Comparison of ENCODE assay signal across 7 cellular contexts in genomic region chr1:107091418-107091817, GRCh38. TPM values are rescaled to one million over a fixed set of nuclear protein-coding genes. Genes with fewer than 3 reads are reported as not detected.
"Had no signal": no experiment of that assay in that cellular context is flagged by ENCODE, and none has a peak within 500 bp of the region (broad histone marks: within the 10 kb centered on the region; RNA-seq: fewer than 3 reads in every experiment).

No MANE protein-coding gene starts in this region.

- H3K9ac ChIP-seq: KMS-11 had no signal

- FAIRE-seq: HTR-8/SVneo had no signal

- H3K4me2 ChIP-seq: KMS-11 had no signal

- H3K27ac ChIP-seq: HL-60, KMS-11 had no signal

- DNase-seq: IMR-90, KBM-7, KG1 had no signal

RNA-seq across cellular contexts. Expression of gene NTNG1, which starts 49.4 kb away (rescaled TPM):
- total RNA-seq: HT-29 had no signal
